Comparison of ENCODE assay signal across 31 cellular contexts in genomic region chr6:14995966-14996602, GRCh38.
"Had no signal": no experiment of that assay in that cellular context is flagged by ENCODE, and none has a peak within 500 bp of the region (broad histone marks: within the 10 kb centered on the region; RNA-seq: fewer than 3 reads in every experiment).

No MANE protein-coding gene starts in this region.

- H3K27ac ChIP-seq: ascending aorta, VCaP had no signal

- H3K4me1 ChIP-seq: ascending aorta had no signal

- H3K27me3 ChIP-seq: ascending aorta had no signal

- H3K4me3 ChIP-seq: ascending aorta had no signal

- H3K9me3 ChIP-seq: ascending aorta had no signal

- DNase-seq: activated CD4-positive, alpha-beta memory T cell treated with anti-CD3 and anti-CD28 coated beads, Interleukin-2, amount 10 ng/mL, durations not matched to agents 7 days and 5 days; activated CD4-positive, alpha-beta T cell treated with anti-CD3 and anti-CD28 coated beads for 1 hour; activated CD4-positive, alpha-beta T cell treated with anti-CD3 and anti-CD28 coated beads for 48 hours; activated CD4-positive, CD25-positive, alpha-beta regulatory T cell; activated effector memory CD4-positive, alpha-beta T cell treated with anti-CD3 and anti-CD28 coated beads, Interleukin-2, amount 50 U/mL, for 16 hours; activated naive CD4-positive, alpha-beta T cell; activated naive CD8-positive, alpha-beta T cell treated with anti-CD3 and anti-CD28 coated beads, Interleukin-2, amount 10 ng/mL, durations not matched to agents 7 days and 5 days; activated T-cell treated with anti-CD3 and anti-CD28 coated beads, Interleukin-2, amount 50 U/mL, for 1 hour; activated T-cell treated with anti-CD3 and anti-CD28 coated beads, Interleukin-2, amount 50 U/mL, for 72 hours; amygdala; caudate nucleus; Karpas-422; KBM-7; NCI-H1048; NCI-H1105 treated with DMSO at 0.1 percent for 48 hours; NCI-H1436; NCI-H1694; NCI-H1930; NCI-H2081 treated with DMSO at 0.1 percent for 48 hours; NCI-H345; NCI-H524 treated with DMSO at 0.1 percent for 48 hours; SIG-M5; SW 1271; T-helper 1 cell; T-helper 2 cell; T-helper 9 cell had no signal

- H3K36me3 ChIP-seq: ascending aorta had no signal

- ATAC-seq: activated T-cell treated with anti-CD3 and anti-CD28 coated beads, Interleukin-2, amount 50 U/mL, for 72 hours; activated T-helper 17 cell treated with anti-CD3 and anti-CD28 coated beads, Interleukin-2, amount 50 U/mL, for 72 hours; Panc1; SK-N-SH treated with all-trans-retinoic acid at 6 μM for 48 hours had no signal
